9 cellular contexts compared by ENCODE assay signal in genomic region chr3:72887378-72887722, GRCh38. TPM values are rescaled to one million over a fixed set of nuclear protein-coding genes. Genes with fewer than 3 reads are reported as not detected.
DNase-seq lines count a peak whose midpoint lies in the region; TF ChIP-seq lines count a peak whose summit lies in the region.
"Had no signal": no experiment of that assay in that cellular context is flagged by ENCODE, and none has a peak within 500 bp of the region (broad histone marks: within the 10 kb centered on the region; RNA-seq: fewer than 3 reads in every experiment).

No MANE protein-coding gene starts in this region.

- H3K4ac ChIP-seq in trophoblast cell (ENCODE audit: low read depth, low read length) = no peak overlapping the region

- no peak overlapping the region for H4K8ac ChIP-seq in trophoblast cell (ENCODE audit: low read depth, low read length)

- H3K4me1 ChIP-seq in esophagus muscularis mucosa (peaks cover 7 to 48% (median 37%) of the 10 kb centered on the region in 4 donors), trophoblast cell (ENCODE audit: control insufficient read depth in 1 of 2, insufficient read depth in 2 of 2, low read length in 2 of 2) (peaks cover 8 to 11% of the 10 kb centered on the region in 2 experiments)

- no peak overlapping the region for H3K23ac ChIP-seq in trophoblast cell (ENCODE audit: low read length)

- no peaks in the 10 kb centered on the region for H3K36me3 ChIP-seq in esophagus muscularis mucosa
- H3K36me3 ChIP-seq in trophoblast cell (ENCODE audit: control insufficient read depth in 1 of 2, insufficient read depth in 2 of 2, low read length in 2 of 2) = no peaks in the 10 kb centered on the region

- DNase-seq in ELF-1 (ENCODE audit: low read depth, low spot score) = peak; percentile 18
- DNase-seq in RKO (ENCODE audit: low spot score) = peak; percentile 36
- DNase-seq in esophagus muscularis mucosa (ENCODE audit: extremely low spot score) = no peak
- no peak for DNase-seq in trophoblast cell
- no peak for DNase-seq in T1000 (lab: John Stamatoyannopoulos, UW)
- no peak for DNase-seq in stimulated activated CD4-positive, alpha-beta T cell treated with anti-CD3 and anti-CD28 coated beads, Interleukin-4, amount 100 ng/mL, for 24 hours
- DNase-seq in GDM1 (lab: John Stamatoyannopoulos, UW) = no peak
- no peak for DNase-seq in mesenteric fat pad (ENCODE audit: low spot score)

- H2BK120ac ChIP-seq in trophoblast cell (ENCODE audit: insufficient read depth, low read length, poor library complexity) = no peak overlapping the region

- H2BK12ac ChIP-seq in trophoblast cell (ENCODE audit: low read length) = no peak overlapping the region

- peaks cover 9% of the 10 kb centered on the region for H3K79me1 ChIP-seq in trophoblast cell (ENCODE audit: low read length)

- no peak overlapping the region for H4K12ac ChIP-seq in trophoblast cell (ENCODE audit: low read depth, low read length)

- no peak overlapping the region for H3K14ac ChIP-seq in trophoblast cell (ENCODE audit: low read length)

- TF ChIP-seq EP300 in esophagus muscularis mucosa (IDR thresholded peaks at IDR 0.05) = no peak

- TF ChIP-seq POLR2A in esophagus muscularis mucosa (IDR thresholded peaks at IDR 0.05; ENCODE audit: low read depth) = no peak

- peak overlapping the region; percentile 54 to 65 (median 56) for H3K4me3 ChIP-seq in esophagus muscularis mucosa
- H3K4me3 ChIP-seq in trophoblast cell (ENCODE audit: low read depth, low read length) = no peak overlapping the region
- H3K4me3 ChIP-seq: body of pancreas had no signal

- H3K9ac ChIP-seq in trophoblast cell (ENCODE audit: low read length) = no peak overlapping the region

- no peaks in the 10 kb centered on the region for H3K79me2 ChIP-seq in trophoblast cell (ENCODE audit: control insufficient read depth, insufficient read depth, low read length, poor library complexity)

- TF ChIP-seq CTCF in esophagus muscularis mucosa (IDR thresholded peaks at IDR 0.05) = no peak

- peak overlapping the region; percentile 56 to 80 (median 66) for H3K27ac ChIP-seq in esophagus muscularis mucosa (replicated peaks in 1 of 4)
- H3K27ac ChIP-seq in trophoblast cell (ENCODE audit: low read depth, low read length) = no peak overlapping the region

- WGBS in esophagus muscularis mucosa = 0% methylated on average over 6 of the region's 6 CpGs
- WGBS in trophoblast cell (ENCODE audit: extremely low coverage, insufficient coverage, insufficient read length) = no CpG with 5 or more reads among the region's 6 CpGs

- H2AFZ ChIP-seq in trophoblast cell (ENCODE audit: insufficient read depth, low read length, poor library complexity) = no peak overlapping the region

- H4K91ac ChIP-seq in trophoblast cell (ENCODE audit: low read depth, low read length) = no peak overlapping the region

- no peak overlapping the region for H3K18ac ChIP-seq in trophoblast cell (ENCODE audit: low read length)

- peaks cover 0 to 6% (median 0%) of the 10 kb centered on the region in 4 donors for H3K9me3 ChIP-seq in esophagus muscularis mucosa
- no peaks in the 10 kb centered on the region for H3K9me3 ChIP-seq in trophoblast cell (ENCODE audit: insufficient read depth, low read depth, low read length)
- H3K9me3 ChIP-seq: body of pancreas had no signal

- no peak overlapping the region for H2BK5ac ChIP-seq in trophoblast cell (ENCODE audit: low read depth, low read length, poor library complexity)

- intact Hi-C loops in esophagus muscularis mucosa (cut with DNase I) = loop anchor here (5.0 kb wide), 1 partner anchor 40 kb away; the partner anchor contains the start of gene SHQ1

- H3K4me2 ChIP-seq in trophoblast cell (ENCODE audit: low read length) = peak overlapping the region; percentile 95

- H3K27me3 ChIP-seq in esophagus muscularis mucosa (no peaks in the 10 kb centered on the region), trophoblast cell (ENCODE audit: insufficient read depth, low read length) (no peaks in the 10 kb centered on the region)
- H3K27me3 ChIP-seq: body of pancreas had no signal

- no peak overlapping the region for H2AK5ac ChIP-seq in trophoblast cell (ENCODE audit: low read length)

RNA-seq across cellular contexts. Expression of gene GXYLT2, which starts 0.5 kb away (rescaled TPM):
- total RNA-seq in esophagus muscularis mucosa = 1 to 10 TPM; 5.0 to 9.8 (median 7.6) TPM
- polyA plus RNA-seq in trophoblast cell (2013) = 7.8 and 8.2 TPM in 2 replicates
- total RNA-seq in mesenteric fat pad = 8.4 TPM

RNA-seq across cellular contexts. Expression of gene SHQ1, which starts 39.1 kb away (rescaled TPM):
- total RNA-seq in esophagus muscularis mucosa (10 to 100 TPM in 3 of 4 donors, 1 to 10 TPM in 1; 8.7 to 19.9 (median 12.4) TPM), mesenteric fat pad (16.9 TPM)
- 10.1 and 10.5 TPM in 2 replicates for polyA plus RNA-seq in trophoblast cell (2013)

Comparison
In these comparisons a context has a peak if more than half of its experiments do, and no peak if none do; other contexts are left out.
1. DNase-seq: peak in ELF-1 (single experiment) and RKO (single experiment); none in esophagus muscularis mucosa (single experiment), trophoblast cell (0 of 2), T1000 (single experiment), stimulated activated CD4-positive, alpha-beta T cell treated with anti-CD3 and anti-CD28 coated beads, Interleukin-4, amount 100 ng/mL, for 24 hours (single experiment), GDM1 (single experiment) and mesenteric fat pad (single experiment).